In genomic region chr20:32006841-32007786, GRCh38 we compare ENCODE assay signal across 2 cellular contexts.
TF ChIP-seq lines count a peak whose summit lies in the region.

No MANE protein-coding gene starts in this region.

TF ChIP-seq in GM23338, 12 proteins besides CTCF, POLR2A, EP300 and RAD21 (continued from another document):
- TF ChIP-seq, protein P1, sequence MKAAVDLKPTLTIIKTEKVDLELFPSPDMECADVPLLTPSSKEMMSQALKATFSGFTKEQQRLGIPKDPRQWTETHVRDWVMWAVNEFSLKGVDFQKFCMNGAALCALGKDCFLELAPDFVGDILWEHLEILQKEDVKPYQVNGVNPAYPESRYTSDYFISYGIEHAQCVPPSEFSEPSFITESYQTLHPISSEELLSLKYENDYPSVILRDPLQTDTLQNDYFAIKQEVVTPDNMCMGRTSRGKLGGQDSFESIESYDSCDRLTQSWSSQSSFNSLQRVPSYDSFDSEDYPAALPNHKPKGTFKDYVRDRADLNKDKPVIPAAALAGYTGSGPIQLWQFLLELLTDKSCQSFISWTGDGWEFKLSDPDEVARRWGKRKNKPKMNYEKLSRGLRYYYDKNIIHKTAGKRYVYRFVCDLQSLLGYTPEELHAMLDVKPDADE (IDR thresholded peaks at IDR 0.05) = no peak
- TF ChIP-seq ZNF331 (CRISPR knock-in tag; IDR thresholded peaks at IDR 0.05; ENCODE audit: low read depth) = no peak
- TF ChIP-seq ZNF462 (CRISPR knock-in tag; IDR thresholded peaks at IDR 0.05) = no peak
- no peak for TF ChIP-seq POLR2AphosphoS5 (IDR thresholded peaks at IDR 0.05; ENCODE audit: low read depth)
- TF ChIP-seq JUNB (IDR thresholded peaks at IDR 0.05; ENCODE audit: unreplicated experiment) = no peak
- TF ChIP-seq EZH2 (IDR thresholded peaks at IDR 0.05; ENCODE audit: low read depth, unreplicated experiment) = no peak
- TF ChIP-seq CREB1 (CRISPR knock-in tag; IDR thresholded peaks at IDR 0.05; ENCODE audit: low read depth) = no peak
- no peak for TF ChIP-seq REST (IDR thresholded peaks at IDR 0.05; ENCODE audit: unreplicated experiment)

TF ChIP-seq in neural cell, 6 proteins besides CTCF, POLR2A, EP300 and RAD21 (continued from another document):
- TF ChIP-seq REST (IDR thresholded peaks at IDR 0.05; ENCODE audit: borderline replicate concordance) (peak; percentile 85), POLR2AphosphoS5 (IDR thresholded peaks at IDR 0.05) (peak; percentile 51), TAF1 (IDR thresholded peaks at IDR 0.05; ENCODE audit: low read depth) (no peak)
TF ChIP-seq in neural cell: peak in this region for 3.
